In genomic region chr17:40926341-40926740, GRCh38 we compare ENCODE assay signal across 2 cellular contexts.
TF ChIP-seq lines count a peak whose summit lies in the region.

No MANE protein-coding gene starts in this region.

TF ChIP-seq in SK-N-SH, 30 proteins besides CTCF, POLR2A, EP300 and RAD21 (continued from another document):
- TF ChIP-seq, protein P1, sequence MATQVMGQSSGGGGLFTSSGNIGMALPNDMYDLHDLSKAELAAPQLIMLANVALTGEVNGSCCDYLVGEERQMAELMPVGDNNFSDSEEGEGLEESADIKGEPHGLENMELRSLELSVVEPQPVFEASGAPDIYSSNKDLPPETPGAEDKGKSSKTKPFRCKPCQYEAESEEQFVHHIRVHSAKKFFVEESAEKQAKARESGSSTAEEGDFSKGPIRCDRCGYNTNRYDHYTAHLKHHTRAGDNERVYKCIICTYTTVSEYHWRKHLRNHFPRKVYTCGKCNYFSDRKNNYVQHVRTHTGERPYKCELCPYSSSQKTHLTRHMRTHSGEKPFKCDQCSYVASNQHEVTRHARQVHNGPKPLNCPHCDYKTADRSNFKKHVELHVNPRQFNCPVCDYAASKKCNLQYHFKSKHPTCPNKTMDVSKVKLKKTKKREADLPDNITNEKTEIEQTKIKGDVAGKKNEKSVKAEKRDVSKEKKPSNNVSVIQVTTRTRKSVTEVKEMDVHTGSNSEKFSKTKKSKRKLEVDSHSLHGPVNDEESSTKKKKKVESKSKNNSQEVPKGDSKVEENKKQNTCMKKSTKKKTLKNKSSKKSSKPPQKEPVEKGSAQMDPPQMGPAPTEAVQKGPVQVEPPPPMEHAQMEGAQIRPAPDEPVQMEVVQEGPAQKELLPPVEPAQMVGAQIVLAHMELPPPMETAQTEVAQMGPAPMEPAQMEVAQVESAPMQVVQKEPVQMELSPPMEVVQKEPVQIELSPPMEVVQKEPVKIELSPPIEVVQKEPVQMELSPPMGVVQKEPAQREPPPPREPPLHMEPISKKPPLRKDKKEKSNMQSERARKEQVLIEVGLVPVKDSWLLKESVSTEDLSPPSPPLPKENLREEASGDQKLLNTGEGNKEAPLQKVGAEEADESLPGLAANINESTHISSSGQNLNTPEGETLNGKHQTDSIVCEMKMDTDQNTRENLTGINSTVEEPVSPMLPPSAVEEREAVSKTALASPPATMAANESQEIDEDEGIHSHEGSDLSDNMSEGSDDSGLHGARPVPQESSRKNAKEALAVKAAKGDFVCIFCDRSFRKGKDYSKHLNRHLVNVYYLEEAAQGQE (IDR thresholded peaks at IDR 0.05; ENCODE audit: low read depth, low read length): no peak
- no peak for TF ChIP-seq NRF1 (IDR thresholded peaks at IDR 0.05; ENCODE audit: low read depth, low read length)
- TF ChIP-seq GATA2 (CRISPR knock-in tag; IDR thresholded peaks at IDR 0.05): no peak
- TF ChIP-seq TAF1 (IDR thresholded peaks at IDR 0.05; ENCODE audit: borderline replicate concordance, low read depth, low read length): no peak
- TF ChIP-seq RXRA (IDR thresholded peaks at IDR 0.05; ENCODE audit: borderline replicate concordance, low read depth): no peak
- TF ChIP-seq, protein P2, sequence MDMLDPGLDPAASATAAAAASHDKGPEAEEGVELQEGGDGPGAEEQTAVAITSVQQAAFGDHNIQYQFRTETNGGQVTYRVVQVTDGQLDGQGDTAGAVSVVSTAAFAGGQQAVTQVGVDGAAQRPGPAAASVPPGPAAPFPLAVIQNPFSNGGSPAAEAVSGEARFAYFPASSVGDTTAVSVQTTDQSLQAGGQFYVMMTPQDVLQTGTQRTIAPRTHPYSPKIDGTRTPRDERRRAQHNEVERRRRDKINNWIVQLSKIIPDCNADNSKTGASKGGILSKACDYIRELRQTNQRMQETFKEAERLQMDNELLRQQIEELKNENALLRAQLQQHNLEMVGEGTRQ (IDR thresholded peaks at IDR 0.05; ENCODE audit: borderline replicate concordance, low read depth, low read length): no peak
- TF ChIP-seq MAX (IDR thresholded peaks at IDR 0.05; ENCODE audit: low read depth): no peak
- TF ChIP-seq, protein P3, sequence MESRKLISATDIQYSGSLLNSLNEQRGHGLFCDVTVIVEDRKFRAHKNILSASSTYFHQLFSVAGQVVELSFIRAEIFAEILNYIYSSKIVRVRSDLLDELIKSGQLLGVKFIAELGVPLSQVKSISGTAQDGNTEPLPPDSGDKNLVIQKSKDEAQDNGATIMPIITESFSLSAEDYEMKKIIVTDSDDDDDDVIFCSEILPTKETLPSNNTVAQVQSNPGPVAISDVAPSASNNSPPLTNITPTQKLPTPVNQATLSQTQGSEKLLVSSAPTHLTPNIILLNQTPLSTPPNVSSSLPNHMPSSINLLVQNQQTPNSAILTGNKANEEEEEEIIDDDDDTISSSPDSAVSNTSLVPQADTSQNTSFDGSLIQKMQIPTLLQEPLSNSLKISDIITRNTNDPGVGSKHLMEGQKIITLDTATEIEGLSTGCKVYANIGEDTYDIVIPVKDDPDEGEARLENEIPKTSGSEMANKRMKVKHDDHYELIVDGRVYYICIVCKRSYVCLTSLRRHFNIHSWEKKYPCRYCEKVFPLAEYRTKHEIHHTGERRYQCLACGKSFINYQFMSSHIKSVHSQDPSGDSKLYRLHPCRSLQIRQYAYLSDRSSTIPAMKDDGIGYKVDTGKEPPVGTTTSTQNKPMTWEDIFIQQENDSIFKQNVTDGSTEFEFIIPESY (IDR thresholded peaks at IDR 0.05; ENCODE audit: borderline replicate concordance, low read depth): no peak
- no peak for TF ChIP-seq RCOR1 (IDR thresholded peaks at IDR 0.05; ENCODE audit: low read length)
TF ChIP-seq in SK-N-SH: peak in this region for 0.

TF ChIP-seq in SK-N-SH treated with all-trans-retinoic acid at 6 μM for 48 hours, 23 proteins besides CTCF, POLR2A, EP300 and RAD21 (continued from another document):
- no peak for TF ChIP-seq TSHZ2 (CRISPR knock-in tag; IDR thresholded peaks at IDR 0.05)
